8 cellular contexts compared by ENCODE assay signal in genomic region chr4:86935499-86935832, GRCh38. TPM values are rescaled to one million over a fixed set of nuclear protein-coding genes. Genes with fewer than 3 reads are reported as not detected.
DNase-seq lines count a peak whose midpoint lies in the region; ATAC-seq lines count a peak whose summit lies in the region.

No MANE protein-coding gene starts in this region.

- peaks cover 10% of the 10 kb centered on the region for H3K36me3 Mint-ChIP-seq in T-helper 2 cell treated with Interferon-gamma antibody and Interleukin-4, amounts not matched to agents 5 μg/mL and 100 μg/mL, for 36 hours (ENCODE audit: low read depth)
- peaks cover 0 to 8% (median 0%) of the 10 kb centered on the region in 5 donors for H3K36me3 Mint-ChIP-seq in naive thymus-derived CD4-positive, alpha-beta T cell

- 1 to 2% methylated on average over 20 to 21 of the region's 21 CpGs for WGBS in aorta, 2 donors

- H3K4me3 ChIP-seq in naive thymus-derived CD4-positive, alpha-beta T cell (ENCODE audit: low read length): peak overlapping the region; percentile 91
- H3K4me3 ChIP-seq in aorta (ENCODE audit: low read length in 2 of 2): peak overlapping the region; percentile 59 to 88

- POLR2A ChIA-PET in naive thymus-derived CD4-positive, alpha-beta T cell (lab: Charles Lee): interaction anchor here (0.9 to 11.5 kb wide), 12 partner anchors 10 to 487 kb away, joined by 3 to 193 read pairs (median 4); partner anchors contain the start of genes HSD17B11 and NUDT9

- peak overlapping the region; percentile 96 for H3K27ac Mint-ChIP-seq in T-helper 2 cell treated with Interferon-gamma antibody and Interleukin-4, amounts not matched to agents 5 μg/mL and 100 μg/mL, for 36 hours
- peak overlapping the region; percentile 91 to 97 (median 96) for H3K27ac Mint-ChIP-seq in naive thymus-derived CD4-positive, alpha-beta T cell

- H3K27me3 ChIP-seq in naive thymus-derived CD4-positive, alpha-beta T cell (ENCODE audit: control insufficient read depth in 2 of 2, insufficient read depth in 2 of 2, low read length in 2 of 2): no peaks in the 10 kb centered on the region
- no peaks in the 10 kb centered on the region for H3K27me3 ChIP-seq in aorta (ENCODE audit: control insufficient read depth in 1 of 2, insufficient read depth in 2 of 2, low read length in 1 of 2)

- peak overlapping the region; percentile 93 for H3K4me3 Mint-ChIP-seq in T-helper 2 cell treated with Interferon-gamma antibody and Interleukin-4, amounts not matched to agents 5 μg/mL and 100 μg/mL, for 36 hours
- peak overlapping the region; percentile 92 to 97 (median 94) for H3K4me3 Mint-ChIP-seq in naive thymus-derived CD4-positive, alpha-beta T cell

- H3K9me3 ChIP-seq in naive thymus-derived CD4-positive, alpha-beta T cell (ENCODE audit: control insufficient read depth in 2 of 3, low read length in 3 of 3): no peaks in the 10 kb centered on the region
- H3K9me3 ChIP-seq in aorta (ENCODE audit: control insufficient read depth, low read length): no peaks in the 10 kb centered on the region

- H3K4me1 ChIP-seq in naive thymus-derived CD4-positive, alpha-beta T cell (ENCODE audit: control insufficient read depth in 2 of 2, insufficient read depth in 2 of 2, low read length in 2 of 2): peaks cover 31% of the 10 kb centered on the region in 2 donors
- H3K4me1 ChIP-seq in aorta (ENCODE audit: control insufficient read depth in 1 of 2, insufficient read depth in 2 of 2, low read length in 2 of 2): peaks cover 2 to 3% of the 10 kb centered on the region in 2 donors

- CTCF ChIA-PET in naive thymus-derived CD4-positive, alpha-beta T cell (lab: Charles Lee): interaction anchor here (0.7 to 3.0 kb wide), 7 partner anchors 10 to 157 kb away, joined by 3 to 18 read pairs (median 5); no protein-coding TSS in a partner anchor

- no peaks in the 10 kb centered on the region for H3K9me3 Mint-ChIP-seq in T-helper 2 cell treated with Interferon-gamma antibody and Interleukin-4, amounts not matched to agents 5 μg/mL and 100 μg/mL, for 36 hours
- H3K9me3 Mint-ChIP-seq in naive thymus-derived CD4-positive, alpha-beta T cell: no peaks in the 10 kb centered on the region

- H3K27me3 Mint-ChIP-seq in T-helper 2 cell treated with Interferon-gamma antibody and Interleukin-4, amounts not matched to agents 5 μg/mL and 100 μg/mL, for 36 hours (ENCODE audit: low read depth): no peaks in the 10 kb centered on the region
- no peaks in the 10 kb centered on the region for H3K27me3 Mint-ChIP-seq in naive thymus-derived CD4-positive, alpha-beta T cell

- H3K27ac ChIP-seq in epithelial cell of prostate (peak overlapping the region; percentile 98), aorta (ENCODE audit: low read depth in 1 of 2, low read length in 2 of 2) (peak overlapping the region in 1 of 2 donors; percentile 93)
- H3K27ac ChIP-seq in naive thymus-derived CD4-positive, alpha-beta T cell (ENCODE audit: low read depth, low read length): peak overlapping the region; percentile 90

- intact Hi-C loops in naive thymus-derived CD4-positive, alpha-beta T cell (cut with micrococcal nuclease): loop anchor here (1.0 to 10.0 kb wide), 12 partner anchors 42 to 1889 kb away; partner anchors contain the start of genes PPM1K (in 2 of the 2), HERC3 (in 1 of the 2), HERC5 (in 1 of the 2) and HSD17B11 (in 1 of the 2)
- intact Hi-C loops in aorta (cut with DNase I): loop anchor here (5.0 to 10.0 kb wide), 3 partner anchors 72 to 189 kb away; no protein-coding TSS in a partner anchor

- peaks cover 0 to 8% (median 0%) of the 10 kb centered on the region in 3 experiments for H3K36me3 ChIP-seq in naive thymus-derived CD4-positive, alpha-beta T cell (ENCODE audit: control insufficient read depth in 2 of 3, insufficient read depth in 3 of 3, low read length in 3 of 3)
- no peaks in the 10 kb centered on the region for H3K36me3 ChIP-seq in aorta (ENCODE audit: control insufficient read depth in 1 of 2, insufficient read depth in 2 of 2, low read length in 1 of 2)

- peak; percentile 28 for DNase-seq in stimulated activated CD4-positive, alpha-beta T cell treated with anti-CD3 and anti-CD28 coated beads, Interleukin-12 subunit alpha, Interleukin-12 subunit beta, amount 100 ng/mL, for 4 hours
- no peak for DNase-seq in stimulated activated CD4-positive, alpha-beta T cell treated with anti-CD3 and anti-CD28 coated beads, Interleukin-4, amount 100 ng/mL, for 4 hours
- DNase-seq in T-helper 2 cell treated with Interferon-gamma antibody and Interleukin-4, amounts not matched to agents 5 μg/mL and 100 μg/mL, for 36 hours (ENCODE audit: low spot score): no peak
- DNase-seq in epithelial cell of prostate (ENCODE audit: low read depth, low spot score) (no peak), aorta (no peak), GM19238 (ENCODE audit: insufficient read length, low spot score) (no peak), NCI-H345 treated with DMSO at 0.1 percent for 48 hours (lab: John Stamatoyannopoulos, UW; ENCODE audit: unreplicated experiment) (no peak)
- peak in 1 of 9 donors; percentile 48 for DNase-seq in naive thymus-derived CD4-positive, alpha-beta T cell

- H3K4me1 Mint-ChIP-seq in T-helper 2 cell treated with Interferon-gamma antibody and Interleukin-4, amounts not matched to agents 5 μg/mL and 100 μg/mL, for 36 hours (ENCODE audit: low read depth): peaks cover 46% of the 10 kb centered on the region
- H3K4me1 Mint-ChIP-seq in naive thymus-derived CD4-positive, alpha-beta T cell: peaks cover 37 to 66% (median 57%) of the 10 kb centered on the region in 7 donors

- peak; percentile 5 for ATAC-seq in naive thymus-derived CD4-positive, alpha-beta T cell
- peak; percentile 30 for ATAC-seq in aorta (ENCODE audit: low FRiP score)

RNA-seq across cellular contexts. Expression of gene AFF1, which starts 0.7 kb away (rescaled TPM):
- total RNA-seq in naive thymus-derived CD4-positive, alpha-beta T cell: 10 to 100 TPM; 65.8 to 88.6 (median 78.7) TPM
- polyA plus RNA-seq in naive thymus-derived CD4-positive, alpha-beta T cell: 10 to 100 TPM; 20.8 to 35.3 TPM
- total RNA-seq in aorta: 100 to 1,000 TPM in 1 of 2 donors, 10 to 100 TPM in 1; 99.6 to 107 TPM
- 10 to 100 TPM in 1 of 2 donors, 1 to 10 TPM in 1; 4.8 to 15.0 TPM for polyA plus RNA-seq in aorta

RNA-seq across cellular contexts. Expression of gene C4orf36, which starts 43.2 kb away (rescaled TPM):
- total RNA-seq in naive thymus-derived CD4-positive, alpha-beta T cell: not detected
- polyA plus RNA-seq in naive thymus-derived CD4-positive, alpha-beta T cell: not detected
- total RNA-seq in aorta: 1 to 10 TPM in 1 of 2 donors, not detected in 1; 1.2 TPM
- polyA plus RNA-seq in aorta: under 1 TPM in 1 of 2 donors, not detected in 1; 0.36 TPM
